In genomic region chr5:91390268-91390667, GRCh38 we compare ENCODE assay signal across 14 cellular contexts.
"Had no signal": no experiment of that assay in that cellular context is flagged by ENCODE, and none has a peak within 500 bp of the region (broad histone marks: within the 10 kb centered on the region; RNA-seq: fewer than 3 reads in every experiment).

No MANE protein-coding gene starts in this region.

- H3K9me3 ChIP-seq: ascending aorta, left ventricle myocardium inferior, stomach, testis, upper lobe of left lung had no signal

- H3K27me3 Mint-ChIP-seq: T-cell had no signal

- H3K27me3 ChIP-seq: ascending aorta, stomach, testis, upper lobe of left lung had no signal

- H3K4me3 Mint-ChIP-seq: T-cell had no signal

- DNase-seq: activated CD8-positive, alpha-beta memory T cell treated with anti-CD3 and anti-CD28 coated beads for 24 hours; activated effector memory CD4-positive, alpha-beta T cell treated with Interleukin-2 at 50 U/mL for 16 hours; activated T-cell treated with anti-CD3 and anti-CD28 coated beads for 4 hours; islet precursor cell; left ventricle myocardium inferior; mesenchymal stem cell; stomach; T-helper 9 cell; testis; upper lobe of left lung had no signal

- H3K9me3 Mint-ChIP-seq: T-cell had no signal

- H3K36me3 ChIP-seq: ascending aorta, left ventricle myocardium inferior, stomach, upper lobe of left lung had no signal

- ATAC-seq: sciatic nerve had no signal

- H3K27ac ChIP-seq: ascending aorta, left ventricle myocardium inferior, SK-N-MC, stomach, testis, upper lobe of left lung had no signal

- H3K4me3 ChIP-seq: ascending aorta, left ventricle myocardium inferior, SK-N-MC, stomach, testis, upper lobe of left lung had no signal

- H3K27ac Mint-ChIP-seq: T-cell had no signal

- H3K4me1 ChIP-seq: ascending aorta, testis, upper lobe of left lung had no signal
